ENCODE assay signal across 1 cellular context in the genomic region with DNA sequence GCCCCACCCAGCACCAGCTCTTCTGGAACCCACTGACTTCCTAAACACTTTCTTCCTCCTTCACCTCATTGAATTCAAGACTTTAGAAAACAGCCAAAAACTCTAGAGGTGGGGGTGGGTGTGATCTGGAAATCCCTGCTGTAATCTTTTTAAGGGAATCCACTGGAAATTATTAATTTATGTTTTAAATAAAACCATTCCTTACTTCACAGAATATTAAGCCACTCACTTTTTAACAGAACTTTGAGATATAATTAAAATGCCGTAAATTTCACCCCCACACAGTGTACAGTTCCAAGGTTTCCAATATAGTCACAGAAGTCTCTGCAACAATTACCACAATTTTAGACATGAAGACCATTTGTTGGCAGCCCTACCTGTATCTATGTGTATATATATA.
A peak's percentile ranks its signal among the peaks of the same experiment; 100 is the strongest.
TF ChIP-seq lines count a peak whose summit lies in the region.

No MANE protein-coding gene starts in this region.

TF ChIP-seq in HEK293, 187 proteins besides CTCF, POLR2A, EP300 and RAD21:
- TF ChIP-seq, protein P1, sequence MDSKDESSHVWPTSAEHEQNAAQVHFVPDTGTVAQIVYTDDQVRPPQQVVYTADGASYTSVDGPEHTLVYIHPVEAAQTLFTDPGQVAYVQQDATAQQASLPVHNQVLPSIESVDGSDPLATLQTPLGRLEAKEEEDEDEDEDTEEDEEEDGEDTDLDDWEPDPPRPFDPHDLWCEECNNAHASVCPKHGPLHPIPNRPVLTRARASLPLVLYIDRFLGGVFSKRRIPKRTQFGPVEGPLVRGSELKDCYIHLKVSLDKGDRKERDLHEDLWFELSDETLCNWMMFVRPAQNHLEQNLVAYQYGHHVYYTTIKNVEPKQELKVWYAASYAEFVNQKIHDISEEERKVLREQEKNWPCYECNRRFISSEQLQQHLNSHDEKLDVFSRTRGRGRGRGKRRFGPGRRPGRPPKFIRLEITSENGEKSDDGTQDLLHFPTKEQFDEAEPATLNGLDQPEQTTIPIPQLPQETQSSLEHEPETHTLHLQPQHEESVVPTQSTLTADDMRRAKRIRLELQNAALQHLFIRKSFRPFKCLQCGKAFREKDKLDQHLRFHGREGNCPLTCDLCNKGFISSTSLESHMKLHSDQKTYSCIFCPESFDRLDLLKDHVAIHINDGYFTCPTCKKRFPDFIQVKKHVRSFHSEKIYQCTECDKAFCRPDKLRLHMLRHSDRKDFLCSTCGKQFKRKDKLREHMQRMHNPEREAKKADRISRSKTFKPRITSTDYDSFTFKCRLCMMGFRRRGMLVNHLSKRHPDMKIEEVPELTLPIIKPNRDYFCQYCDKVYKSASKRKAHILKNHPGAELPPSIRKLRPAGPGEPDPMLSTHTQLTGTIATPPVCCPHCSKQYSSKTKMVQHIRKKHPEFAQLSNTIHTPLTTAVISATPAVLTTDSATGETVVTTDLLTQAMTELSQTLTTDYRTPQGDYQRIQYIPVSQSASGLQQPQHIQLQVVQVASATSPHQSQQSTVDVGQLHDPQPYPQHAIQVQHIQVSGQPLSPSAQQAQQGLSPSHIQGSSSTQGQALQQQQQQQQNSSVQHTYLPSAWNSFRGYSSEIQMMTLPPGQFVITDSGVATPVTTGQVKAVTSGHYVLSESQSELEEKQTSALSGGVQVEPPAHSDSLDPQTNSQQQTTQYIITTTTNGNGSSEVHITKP (tag by site-specific recombination; IDR thresholded peaks at IDR 0.05) = peak; percentile 85
